Comparison of ENCODE assay signal across 2 cellular contexts in genomic region chr9:78029601-78030552, GRCh38.
TF ChIP-seq lines count a peak whose summit lies in the region.

No MANE protein-coding gene starts in this region.

TF ChIP-seq in HCT116, 20 proteins besides CTCF, POLR2A, EP300 and RAD21:
- no peak for TF ChIP-seq ZNF274 (IDR thresholded peaks at IDR 0.05; ENCODE audit: low read depth, low read length)
- no peak for TF ChIP-seq SP1 (IDR thresholded peaks at IDR 0.05; ENCODE audit: low read depth)
- TF ChIP-seq CBX3 (IDR thresholded peaks at IDR 0.05; ENCODE audit: low read depth) = no peak
- no peak for TF ChIP-seq EZH2phosphoT487 (IDR thresholded peaks at IDR 0.05; ENCODE audit: borderline replicate concordance)
- TF ChIP-seq EZH2 (IDR thresholded peaks at IDR 0.05) = no peak
- no peak for TF ChIP-seq EGR1 (IDR thresholded peaks at IDR 0.05; ENCODE audit: low read depth)

TF ChIP-seq in H1, 55 proteins besides CTCF, POLR2A, EP300 and RAD21:
- TF ChIP-seq SAP30 (IDR thresholded peaks at IDR 0.05; ENCODE audit: insufficient read depth, insufficient replicate concordance, low read length) (no peak), TEAD4 (IDR thresholded peaks at IDR 0.05; ENCODE audit: low read depth, low read length) (no peak), CEBPB (IDR thresholded peaks at IDR 0.05; ENCODE audit: low read depth, low read length) (no peak)
